Comparison of ENCODE assay signal across 11 cellular contexts in genomic region chrX:48684134-48684533, GRCh38. TPM values are rescaled to one million over a fixed set of nuclear protein-coding genes. Genes with fewer than 3 reads are reported as not detected.
DNase-seq lines count a peak whose midpoint lies in the region; ATAC-seq and TF ChIP-seq lines count a peak whose summit lies in the region.
"Had no signal": no experiment of that assay in that cellular context is flagged by ENCODE, and none has a peak within 500 bp of the region (broad histone marks: within the 10 kb centered on the region; RNA-seq: fewer than 3 reads in every experiment).

No MANE protein-coding gene starts in this region.

- peaks cover 39% of the 10 kb centered on the region for H3K36me3 Mint-ChIP-seq in stimulated activated naive CD8-positive, alpha-beta T cell treated with anti-CD3 and anti-CD28 coated beads, Interleukin-15, Interleukin-2, amounts not matched to agents 100 ng/mL and 50 ng/mL, for 24 hours (ENCODE audit: low read depth)
- peaks cover 51% of the 10 kb centered on the region for H3K36me3 Mint-ChIP-seq in activated CD8-positive, alpha-beta T cell treated with anti-CD3 and anti-CD28 coated beads, Interleukin-2, amount 10 ng/mL, durations not matched to agents 7 days and 5 days (ENCODE audit: low read depth)

- no peak for TF ChIP-seq CTCF in uterus (IDR thresholded peaks at IDR 0.05)

- no peak for ATAC-seq in stimulated activated naive CD8-positive, alpha-beta T cell treated with anti-CD3 and anti-CD28 coated beads, Interleukin-15, Interleukin-2, amounts not matched to agents 100 U/mL and 50 U/mL, for 24 hours
- peak; percentile 4 for ATAC-seq in activated CD8-positive, alpha-beta T cell treated with anti-CD3 and anti-CD28 coated beads, Interleukin-2, amount 10 ng/mL, durations not matched to agents 7 days and 5 days
- ATAC-seq in HG03442 (IDR thresholded peaks at IDR 0.05; ENCODE audit: unreplicated experiment): no peak
- ATAC-seq in GM18502 (IDR thresholded peaks at IDR 0.05; ENCODE audit: poor library complexity, unreplicated experiment): no peak

- no peaks in the 10 kb centered on the region for H3K9me3 Mint-ChIP-seq in stimulated activated naive CD8-positive, alpha-beta T cell treated with anti-CD3 and anti-CD28 coated beads, Interleukin-15, Interleukin-2, amounts not matched to agents 100 ng/mL and 50 ng/mL, for 24 hours
- no peaks in the 10 kb centered on the region for H3K9me3 Mint-ChIP-seq in activated CD8-positive, alpha-beta T cell treated with anti-CD3 and anti-CD28 coated beads, Interleukin-2, amount 10 ng/mL, durations not matched to agents 7 days and 5 days (ENCODE audit: insufficient read depth)

- H3K9me3 ChIP-seq in mononuclear cell (ENCODE audit: low read depth, low read length) (no peaks in the 10 kb centered on the region), uterus (no peaks in the 10 kb centered on the region)
- H3K9me3 ChIP-seq: thyroid gland had no signal

- H3K36me3 ChIP-seq in uterus: no peaks in the 10 kb centered on the region
- H3K36me3 ChIP-seq: thyroid gland had no signal

- H3K4me1 ChIP-seq in mononuclear cell (ENCODE audit: insufficient read depth, low read length) (peaks cover 72% of the 10 kb centered on the region), uterus (no peaks in the 10 kb centered on the region)
- H3K4me1 ChIP-seq: thyroid gland had no signal

- no peak for TF ChIP-seq POLR2A in uterus (IDR thresholded peaks at IDR 0.05)

- peak overlapping the region; percentile 66 for H3K4me3 ChIP-seq in mononuclear cell (ENCODE audit: low read length)
- no peak overlapping the region for H3K4me3 ChIP-seq in uterus
- H3K4me3 ChIP-seq: PC-9, thyroid gland had no signal

- H3K27me3 Mint-ChIP-seq in stimulated activated naive CD8-positive, alpha-beta T cell treated with anti-CD3 and anti-CD28 coated beads, Interleukin-15, Interleukin-2, amounts not matched to agents 100 ng/mL and 50 ng/mL, for 24 hours: no peaks in the 10 kb centered on the region
- H3K27me3 Mint-ChIP-seq in activated CD8-positive, alpha-beta T cell treated with anti-CD3 and anti-CD28 coated beads, Interleukin-2, amount 10 ng/mL, durations not matched to agents 7 days and 5 days (ENCODE audit: low read depth): no peaks in the 10 kb centered on the region

- DNase-seq in stimulated activated naive CD8-positive, alpha-beta T cell treated with anti-CD3 and anti-CD28 coated beads, Interleukin-15, Interleukin-2, amounts not matched to agents 100 U/mL and 50 U/mL, for 24 hours: no peak
- DNase-seq in activated CD8-positive, alpha-beta T cell treated with anti-CD3 and anti-CD28 coated beads, Interleukin-2, amount 10 ng/mL, durations not matched to agents 7 days and 5 days: no peak
- DNase-seq in uterus: no peak
- no peak for DNase-seq in NAMALWA (ENCODE audit: low spot score)
- DNase-seq: PC-9, thyroid gland had no signal

- no peak overlapping the region for H3K27ac ChIP-seq in uterus
- H3K27ac ChIP-seq: PC-9, thyroid gland had no signal

- H3K4me1 Mint-ChIP-seq in stimulated activated naive CD8-positive, alpha-beta T cell treated with anti-CD3 and anti-CD28 coated beads, Interleukin-15, Interleukin-2, amounts not matched to agents 100 ng/mL and 50 ng/mL, for 24 hours (ENCODE audit: low read depth): peaks cover 62% of the 10 kb centered on the region
- H3K4me1 Mint-ChIP-seq in activated CD8-positive, alpha-beta T cell treated with anti-CD3 and anti-CD28 coated beads, Interleukin-2, amount 10 ng/mL, durations not matched to agents 7 days and 5 days (ENCODE audit: low read depth): peaks cover 62% of the 10 kb centered on the region

- H3K27me3 ChIP-seq in mononuclear cell (ENCODE audit: insufficient read depth, low read length) (no peaks in the 10 kb centered on the region), uterus (peaks cover 0 to 3% of the 10 kb centered on the region in 2 donors)

- intact Hi-C loops in uterus (cut with DNase I; ENCODE audit: low total_unique reads): no loop called here

- H3K4me3 Mint-ChIP-seq in stimulated activated naive CD8-positive, alpha-beta T cell treated with anti-CD3 and anti-CD28 coated beads, Interleukin-15, Interleukin-2, amounts not matched to agents 100 ng/mL and 50 ng/mL, for 24 hours: peak overlapping the region; percentile 89
- peak overlapping the region; percentile 91 for H3K4me3 Mint-ChIP-seq in activated CD8-positive, alpha-beta T cell treated with anti-CD3 and anti-CD28 coated beads, Interleukin-2, amount 10 ng/mL, durations not matched to agents 7 days and 5 days

- CTCF ChIA-PET in activated CD8-positive, alpha-beta T cell treated with anti-CD3 and anti-CD28 coated beads, Interleukin-2, amount 10 ng/mL, durations not matched to agents 7 days and 5 days (lab: Charles Lee): interaction anchor here (1.0 to 1.6 kb wide), 3 partner anchors 12 to 255 kb away, joined by 3 to 8 read pairs (median 3); no protein-coding TSS in a partner anchor

- POLR2A ChIA-PET in activated CD8-positive, alpha-beta T cell treated with anti-CD3 and anti-CD28 coated beads, Interleukin-2, amount 10 ng/mL, durations not matched to agents 7 days and 5 days (lab: Charles Lee): interaction anchor here (1.4 to 3.9 kb wide), 3 partner anchors 12 to 53 kb away, joined by 4 to 22 read pairs (median 9); partner anchors contain the start of gene SUV39H1

- peak overlapping the region; percentile 94 for H3K27ac Mint-ChIP-seq in stimulated activated naive CD8-positive, alpha-beta T cell treated with anti-CD3 and anti-CD28 coated beads, Interleukin-15, Interleukin-2, amounts not matched to agents 100 ng/mL and 50 ng/mL, for 24 hours
- peak overlapping the region; percentile 93 for H3K27ac Mint-ChIP-seq in activated CD8-positive, alpha-beta T cell treated with anti-CD3 and anti-CD28 coated beads, Interleukin-2, amount 10 ng/mL, durations not matched to agents 7 days and 5 days

RNA-seq across cellular contexts. Expression of gene WAS, which starts 0.5 kb away (rescaled TPM):
- 100 to 1,000 TPM; 134 to 164 TPM for total RNA-seq in activated CD8-positive, alpha-beta T cell treated with anti-CD3 and anti-CD28 coated beads, Interleukin-2, amount 10 ng/mL, durations not matched to agents 7 days and 5 days
- 64.3 TPM for total RNA-seq in mononuclear cell
- total RNA-seq in uterus: 10 to 100 TPM in 1 of 4 donors, 1 to 10 TPM in 2, not detected in 1; 1.2 to 20.7 (median 1.9) TPM
- total RNA-seq: LHCN-M2 had no signal

RNA-seq across cellular contexts. Expression of gene SUV39H1, which starts 12.4 kb away (rescaled TPM):
- 10 to 100 TPM; 33.2 to 35.3 TPM for total RNA-seq in activated CD8-positive, alpha-beta T cell treated with anti-CD3 and anti-CD28 coated beads, Interleukin-2, amount 10 ng/mL, durations not matched to agents 7 days and 5 days
- total RNA-seq in mononuclear cell: 7.0 TPM
- 1 to 10 TPM in 3 of 4 donors, under 1 TPM in 1; 0.59 to 7.8 (median 3.8) TPM for total RNA-seq in uterus
